Comparison of ENCODE assay signal across 10 cellular contexts in genomic region chr11:103871923-103872551, GRCh38.
"Had no signal": no experiment of that assay in that cellular context is flagged by ENCODE, and none has a peak within 500 bp of the region (broad histone marks: within the 10 kb centered on the region; RNA-seq: fewer than 3 reads in every experiment).

No MANE protein-coding gene starts in this region.

- H3K27ac ChIP-seq: psoas muscle, stomach had no signal

- ATAC-seq: esophagus mucosa had no signal

- DNase-seq: activated CD4-positive, alpha-beta T cell treated with anti-CD3 and anti-CD28 coated beads, Interleukin-2, amount 10 ng/mL, durations not matched to agents 7 days and 5 days; activated CD4-positive, CD25-positive, alpha-beta regulatory T cell; activated naive CD4-positive, alpha-beta T cell treated with anti-CD3 and anti-CD28 coated beads, Interleukin-2, amount 10 ng/mL, durations not matched to agents 7 days and 5 days; foreskin melanocyte; mesendoderm; nephron progenitor cell; psoas muscle; stimulated activated CD4-positive, alpha-beta T cell treated with anti-CD3 and anti-CD28 coated beads, Interleukin-4, amount 100 ng/mL, for 4 hours; stomach had no signal

- H3K36me3 ChIP-seq: stomach had no signal

- H3K4me3 ChIP-seq: psoas muscle, stomach had no signal

- H3K27me3 ChIP-seq: stomach had no signal

- H3K4me1 ChIP-seq: psoas muscle, stomach had no signal

- H3K9me3 ChIP-seq: psoas muscle, stomach had no signal
